In the genomic region with DNA sequence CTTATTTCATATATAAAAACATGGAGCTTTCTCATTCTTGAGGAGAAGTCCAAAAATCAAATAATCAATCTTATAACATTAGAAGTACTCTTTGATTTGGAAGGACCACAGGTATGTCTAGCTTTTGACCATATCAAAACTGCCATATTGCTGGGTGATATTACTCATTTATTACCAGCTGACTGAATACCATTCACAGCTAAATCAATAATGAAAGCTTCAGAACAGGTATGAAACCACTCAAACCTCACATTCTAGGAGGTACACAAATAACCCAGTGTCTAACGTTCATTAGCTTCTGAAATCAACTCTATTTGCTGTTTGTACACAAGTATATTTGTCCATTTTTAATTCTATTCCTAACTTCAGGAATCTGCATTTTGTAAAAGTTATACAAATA, we compare ENCODE assay signal across 28 cellular contexts. TPM values are rescaled to one million over a fixed set of nuclear protein-coding genes. Genes with fewer than 3 reads are reported as not detected.
DNase-seq lines count a peak whose midpoint lies in the region; ATAC-seq, FAIRE-seq and TF ChIP-seq lines count a peak whose summit lies in the region.
"Had no signal": no experiment of that assay in that cellular context is flagged by ENCODE, and none has a peak within 500 bp of the region (broad histone marks: within the 10 kb centered on the region; RNA-seq: fewer than 3 reads in every experiment).

No MANE protein-coding gene starts in this region.

- CTCF ChIA-PET in HepG2 (lab: Yijun Ruan, JAX; ENCODE audit: low intra/inter-chr PET ratio, low total read pairs): interaction anchor here (1.8 kb wide), 1 partner anchor 440 kb away, joined by 10 read pairs; no protein-coding TSS in a partner anchor

- no peaks in the 10 kb centered on the region for H3K79me2 ChIP-seq in keratinocyte (ENCODE audit: control insufficient read depth, insufficient read depth, low read length)
- H3K79me2 ChIP-seq in HepG2 (ENCODE audit: insufficient read depth, low read length): no peaks in the 10 kb centered on the region
- H3K79me2 ChIP-seq in neural progenitor cell (ENCODE audit: low read depth): no peaks in the 10 kb centered on the region

- H3K4me1 ChIP-seq in keratinocyte (ENCODE audit: control insufficient read depth, extremely low read depth, insufficient read depth, low read length): peaks cover 11% of the 10 kb centered on the region
- H3K4me1 ChIP-seq in HepG2 (ENCODE audit: insufficient read depth, low read length): no peaks in the 10 kb centered on the region
- no peaks in the 10 kb centered on the region for H3K4me1 ChIP-seq in neural progenitor cell

- H3F3A ChIP-seq in neural progenitor cell (ENCODE audit: low read depth): no peaks in the 10 kb centered on the region

- H3K36me3 ChIP-seq in keratinocyte (ENCODE audit: control insufficient read depth in 2 of 2, extremely low read depth in 1 of 2, insufficient read depth in 2 of 2, low read length in 2 of 2) (no peaks in the 10 kb centered on the region), HepG2 (replicated peaks in 1 of 2; ENCODE audit: control insufficient read depth in 1 of 2, insufficient read depth in 2 of 2, low read length in 2 of 2) (no peaks in the 10 kb centered on the region), neural progenitor cell (no peaks in the 10 kb centered on the region)
- H3K36me3 ChIP-seq: BE2C, BLaER1 had no signal

- 0% methylated on average over 1 of the region's 1 CpG for WGBS in HepG2 (ENCODE audit: low lambda C conversion rate)

- no peak for DNase-seq in keratinocyte (ENCODE audit: low read depth, low spot score)
- no peak for DNase-seq in HepG2 (ENCODE audit: low spot score)
- DNase-seq in neural progenitor cell (ENCODE audit: low spot score): no peak
- DNase-seq: 8988T; ACHN; BE2C; C1 segment of cervical spinal cord; CD4-positive, alpha-beta memory T cell; CD4-positive, CD25-positive, alpha-beta regulatory T cell; CD8-positive, alpha-beta memory T cell; COR-L47; DMS 273 treated with DMSO at 0.1 percent for 48 hours; DMS153; DMS53; DMS79; DND-41; EL; GDM1 had no signal

- H3K27ac ChIP-seq in keratinocyte (ENCODE audit: control insufficient read depth, insufficient read depth, low read length) (no peak overlapping the region), HepG2 (ENCODE audit: extremely low read length, insufficient read depth, low read length) (no peak overlapping the region), neural progenitor cell (no peak overlapping the region)
- H3K27ac ChIP-seq: BLaER1 had no signal

- no peaks in the 10 kb centered on the region for H3K9me1 ChIP-seq in keratinocyte (ENCODE audit: control insufficient read depth, extremely low read depth, insufficient read depth, low read length)

- TF ChIP-seq RAD21 in HepG2 (CRISPR knock-in tag; IDR thresholded peaks at IDR 0.05): no peak

- no peaks in the 10 kb centered on the region for H3K27me3 ChIP-seq in keratinocyte (ENCODE audit: control insufficient read depth, extremely low read depth, insufficient read depth, low read length)
- no peaks in the 10 kb centered on the region for H3K27me3 ChIP-seq in HepG2 (ENCODE audit: control insufficient read depth in 1 of 2, insufficient read depth in 2 of 2, low read length in 2 of 2)
- H3K27me3 ChIP-seq in neural progenitor cell: no peaks in the 10 kb centered on the region
- H3K27me3 ChIP-seq: BE2C, BLaER1 had no signal

- TF ChIP-seq EP300 in HepG2 (IDR thresholded peaks at IDR 0.05; ENCODE audit: low read depth in 2 of 2, low read length in 2 of 2) (no peak), HepG2 (CRISPR knock-in tag; IDR thresholded peaks at IDR 0.05; ENCODE audit: borderline replicate concordance) (no peak)

- no peak for TF ChIP-seq CTCF in keratinocyte (optimal IDR thresholded peaks at IDR 0.05 in 1 of 3, IDR thresholded peaks at IDR 0.05 in 1 of 3, conservative IDR thresholded peaks at IDR 0.05 in 1 of 3; ENCODE audit: extremely low read depth in 1 of 3, insufficient read depth in 2 of 3, low read length in 3 of 3)
- TF ChIP-seq CTCF in HepG2 (CRISPR knock-in tag; IDR thresholded peaks at IDR 0.05): no peak
- no peak for TF ChIP-seq CTCF in neural progenitor cell (IDR thresholded peaks at IDR 0.05)

- no peaks in the 10 kb centered on the region for H3K36me3 Mint-ChIP-seq in neural progenitor cell
- H3K36me3 Mint-ChIP-seq: CD14-positive monocyte; CD4-positive, alpha-beta memory T cell; CD8-positive, alpha-beta memory T cell had no signal

- no peaks in the 10 kb centered on the region for H3K4me1 Mint-ChIP-seq in neural progenitor cell
- H3K4me1 Mint-ChIP-seq: CD14-positive monocyte had no signal

- H3K27ac Mint-ChIP-seq in neural progenitor cell: no peak overlapping the region
- H3K27ac Mint-ChIP-seq: CD14-positive monocyte; CD4-positive, alpha-beta memory T cell; CD4-positive, CD25-positive, alpha-beta regulatory T cell; CD8-positive, alpha-beta memory T cell had no signal

- H3K9ac ChIP-seq in keratinocyte (ENCODE audit: control insufficient read depth, extremely low read depth, insufficient read depth, low read length) (no peak overlapping the region), HepG2 (ENCODE audit: insufficient read depth, low read depth, low read length) (no peak overlapping the region), neural progenitor cell (no peak overlapping the region)
- H3K9ac ChIP-seq: BLaER1 had no signal

- POLR2A ChIA-PET in HepG2 (lab: Yijun Ruan, JAX): no interaction called here

- in situ Hi-C loops in HepG2 (cut with HindIII; ENCODE audit: extremely low pct_ligation_motif_present, low pct_unique_long_range_greater_than_20kb): loop anchor here (25.0 kb wide), 1 partner anchor 436 kb away; no protein-coding TSS in a partner anchor

- intact Hi-C loops in HepG2 (cut with micrococcal nuclease; ENCODE audit: unreplicated experiment): no loop called here

- H3K27me3 Mint-ChIP-seq in neural progenitor cell (ENCODE audit: insufficient read depth, low read depth): no peaks in the 10 kb centered on the region
- H3K27me3 Mint-ChIP-seq: CD4-positive, alpha-beta memory T cell; CD4-positive, CD25-positive, alpha-beta regulatory T cell had no signal

- no peak for TF ChIP-seq POLR2A in HepG2 (IDR thresholded peaks at IDR 0.05; ENCODE audit: insufficient read depth in 1 of 2, low read depth in 2 of 2, low read length in 2 of 2)
- TF ChIP-seq POLR2A in GM18505 (IDR thresholded peaks at IDR 0.05; ENCODE audit: borderline replicate concordance, extremely low read depth, insufficient read depth, insufficient read length): no peak

- FAIRE-seq in keratinocyte (lab: Jason Lieb, UNC) (peak; percentile 17), HepG2 (lab: Jason Lieb, UNC) (no peak)
- FAIRE-seq: GM12892, GM18507, GM19239 had no signal

- H3K4me3 Mint-ChIP-seq in neural progenitor cell: no peak overlapping the region
- H3K4me3 Mint-ChIP-seq: CD14-positive monocyte; CD4-positive, alpha-beta memory T cell; CD4-positive, CD25-positive, alpha-beta regulatory T cell; CD8-positive, alpha-beta memory T cell had no signal

- no peak overlapping the region for H3K4me2 ChIP-seq in keratinocyte (ENCODE audit: control insufficient read depth, extremely low read depth, insufficient read depth, low read depth, low read length)
- no peak overlapping the region for H3K4me2 ChIP-seq in HepG2 (ENCODE audit: low read depth, low read length)
- no peak overlapping the region for H3K4me2 ChIP-seq in neural progenitor cell
- H3K4me2 ChIP-seq: BLaER1 had no signal

- no peaks in the 10 kb centered on the region for H3K9me3 Mint-ChIP-seq in neural progenitor cell

- dilution Hi-C loops in keratinocyte (cut with MboI; ENCODE audit: extremely low pct_ligation_motif_present, low sequenced_read_pairs): no loop called here

- BruUV-seq in HepG2 (replicated peaks; lab: Mats Ljungman, UMichigan): no TSS peak

- H3K4me3 ChIP-seq in keratinocyte (ENCODE audit: control insufficient read depth in 2 of 3, extremely low read depth in 1 of 3, insufficient read depth in 2 of 3, low read depth in 1 of 3, low read length in 3 of 3) (no peak overlapping the region), HepG2 (replicated peaks in 1 of 3; ENCODE audit: insufficient read depth in 1 of 3, low read depth in 2 of 3, low read length in 3 of 3) (no peak overlapping the region), neural progenitor cell (no peak overlapping the region)
- H3K4me3 ChIP-seq: BLaER1 had no signal

- no peaks in the 10 kb centered on the region for H4K20me1 ChIP-seq in keratinocyte (ENCODE audit: control insufficient read depth, extremely low read depth, insufficient read depth, low read length)
- H4K20me1 ChIP-seq in HepG2 (ENCODE audit: insufficient read depth, low read length): no peaks in the 10 kb centered on the region
- no peaks in the 10 kb centered on the region for H4K20me1 ChIP-seq in neural progenitor cell (ENCODE audit: low read depth)
- H4K20me1 ChIP-seq: BLaER1 had no signal

- H3K9me3 ChIP-seq in keratinocyte (ENCODE audit: control insufficient read depth, low read depth, low read length): no peaks in the 10 kb centered on the region
- no peaks in the 10 kb centered on the region for H3K9me3 ChIP-seq in HepG2 (ENCODE audit: low read length)
- no peaks in the 10 kb centered on the region for H3K9me3 ChIP-seq in neural progenitor cell (ENCODE audit: low read depth)
- H3K9me3 ChIP-seq: BE2C, BLaER1 had no signal

- ATAC-seq in GM18502 (IDR thresholded peaks at IDR 0.05; ENCODE audit: poor library complexity, unreplicated experiment) (peak; percentile 69), GM19351 (IDR thresholded peaks at IDR 0.05; ENCODE audit: unreplicated experiment) (peak; percentile 69), HG02973 (IDR thresholded peaks at IDR 0.05; ENCODE audit: unreplicated experiment) (peak; percentile 53), HG02870 (IDR thresholded peaks at IDR 0.05; ENCODE audit: unreplicated experiment) (no peak), HepG2 (no peak), GM18505 (IDR thresholded peaks at IDR 0.05; ENCODE audit: unreplicated experiment) (no peak)

- H2AFZ ChIP-seq in keratinocyte (ENCODE audit: control insufficient read depth, low read length): no peak overlapping the region
- no peak overlapping the region for H2AFZ ChIP-seq in HepG2 (ENCODE audit: low read length)
- H2AFZ ChIP-seq in neural progenitor cell (replicated peaks): no peak overlapping the region

RNA-seq across cellular contexts. Expression of a gene that starts 16.8 kb away (rescaled TPM):
- polyA plus RNA-seq in keratinocyte (18.8 to 29.8 TPM (median 26.5 TPM) in 3 replicates), HepG2 (2011; rRNA removed) (7.7 and 9.8 TPM in 2 replicates)
- polyA plus RNA-seq in keratinocyte (2011; ENCODE audit: low read depth): 182 TPM
- polyA plus RNA-seq in keratinocyte (2011; cell fraction: cytosol; rRNA removed): 21.7 and 35.5 TPM in 2 replicates
- 21.9 and 27.3 TPM in 2 replicates for polyA plus RNA-seq in keratinocyte (2011; cell fraction: nucleus; rRNA removed)
- 20.6 TPM in 2 replicates for polyA plus RNA-seq in keratinocyte (2012; ENCODE audit: low replicate concordance)
- 17.8 to 37.2 TPM (median 26.5 TPM) in 3 replicates for polyA minus RNA-seq in keratinocyte
- polyA minus RNA-seq in keratinocyte (2011; cell fraction: cytosol; rRNA and poly(A)+ RNA removed): 32.4 TPM
- polyA minus RNA-seq in keratinocyte (2011; cell fraction: nucleus; rRNA and poly(A)+ RNA removed): 32.4 and 65.9 TPM in 2 replicates
- total RNA-seq in HepG2 (2016; rRNA removed; fragmentation: Illumina TruSeq; extraction: Trizol) (15.8 and 20.6 TPM in 2 replicates), neural progenitor cell (ENCODE audit: low replicate concordance) (24.8 and 35.8 TPM in 2 replicates)
- 88.7 and 93.9 TPM in 2 replicates for total RNA-seq in HepG2 (2016; cell fraction: cytosol; rRNA removed; fragmentation: Illumina TruSeq; extraction: Trizol; ENCODE audit: low read depth)
- total RNA-seq in HepG2 (2016; cell fraction: insoluble cytoplasmic fraction; rRNA removed; fragmentation: Illumina TruSeq; extraction: Trizol): 14.9 and 18.0 TPM in 2 replicates
- total RNA-seq in HepG2 (2016; cell fraction: membrane; rRNA removed; fragmentation: Illumina TruSeq; extraction: Trizol): 25.9 and 27.4 TPM in 2 replicates
- total RNA-seq in HepG2 (2016; cell fraction: nucleus; rRNA removed; fragmentation: Illumina TruSeq; extraction: Trizol): 19.4 and 19.8 TPM in 2 replicates
- 5.3 and 9.0 TPM in 2 replicates for polyA plus RNA-seq in HepG2 (2011; cell fraction: cytosol; rRNA removed)
- polyA plus RNA-seq in HepG2 (2011; cell fraction: nucleus; rRNA removed): 5.2 and 5.9 TPM in 2 replicates
- 9.2 and 10.4 TPM in 2 replicates for polyA plus RNA-seq in HepG2 (2012)
- 1.3 and 1.9 TPM in 2 replicates for polyA plus RNA-seq in HepG2 (2016; cell fraction: cytosol; fragmentation: Illumina TruSeq; extraction: Trizol; ENCODE audit: low read depth)
- 16.6 and 16.9 TPM in 2 replicates for polyA plus RNA-seq in HepG2 (2016; cell fraction: insoluble cytoplasmic fraction; fragmentation: Illumina TruSeq; extraction: Trizol; ENCODE audit: low read depth)
- polyA plus RNA-seq in HepG2 (2016; cell fraction: membrane; fragmentation: Illumina TruSeq; extraction: Trizol; ENCODE audit: low read depth): 3.4 TPM in 2 replicates
- polyA plus RNA-seq in HepG2 (2016; cell fraction: nucleus; fragmentation: Illumina TruSeq; extraction: Trizol; ENCODE audit: insufficient read depth, low read depth): 7.0 and 7.9 TPM in 2 replicates
- 17.8 and 41.4 TPM in 2 replicates for polyA minus RNA-seq in HepG2 (2011; rRNA and poly(A)+ RNA removed; ENCODE audit: low replicate concordance)
- 12.6 and 19.2 TPM in 2 replicates for polyA minus RNA-seq in HepG2 (2011; cell fraction: cytosol; rRNA and poly(A)+ RNA removed)
- 50.2 and 62.0 TPM in 2 replicates for polyA minus RNA-seq in HepG2 (2011; cell fraction: nucleus; rRNA and poly(A)+ RNA removed)

Comparison
In these comparisons a context has a peak if more than half of its experiments do, and no peak if none do; other contexts are left out.
1. ATAC-seq: peak in GM18502 (single experiment), GM19351 (single experiment) and HG02973 (single experiment); none in HG02870 (single experiment), HepG2 (single experiment) and GM18505 (single experiment).